Comparison of ENCODE assay signal across 9 cellular contexts in the genomic region with DNA sequence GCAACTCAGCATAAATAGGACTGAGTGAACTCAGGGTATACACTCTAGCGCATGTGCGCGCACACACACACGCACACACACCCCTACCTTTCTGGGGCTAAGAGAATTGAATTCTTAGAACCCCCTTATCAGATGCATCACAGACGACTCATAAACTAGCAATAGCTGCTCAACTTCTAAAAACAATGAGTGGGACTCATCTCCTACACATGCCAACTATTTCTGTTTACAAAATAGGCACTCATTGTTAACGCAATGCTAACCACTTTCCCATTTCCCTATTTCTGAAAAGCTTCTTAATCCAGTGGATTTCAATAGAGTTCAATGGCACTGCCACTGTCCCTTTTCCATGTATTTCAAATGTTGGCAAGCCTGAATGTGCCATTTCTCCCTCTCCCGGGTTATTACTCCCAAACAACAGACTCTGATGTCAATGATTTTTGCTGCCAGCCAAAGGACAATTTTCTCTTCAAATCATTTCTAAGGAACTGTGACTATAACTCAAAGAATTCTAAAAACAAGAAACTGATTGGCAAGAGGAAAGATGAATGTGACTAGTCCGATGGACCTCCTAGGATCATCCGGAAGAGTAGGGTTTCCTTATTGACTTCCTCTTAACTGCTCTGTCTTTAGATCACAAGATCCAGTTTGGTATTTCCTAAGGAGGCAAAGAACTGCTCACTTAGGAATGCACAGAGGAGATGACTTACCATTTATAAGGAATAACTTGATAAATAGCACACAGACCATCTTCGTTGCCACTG. TPM values are rescaled to one million over a fixed set of nuclear protein-coding genes. Genes with fewer than 3 reads are reported as not detected.
DNase-seq lines count a peak whose midpoint lies in the region; TF ChIP-seq lines count a peak whose summit lies in the region.
"Had no signal": no experiment of that assay in that cellular context is flagged by ENCODE, and none has a peak within 500 bp of the region (broad histone marks: within the 10 kb centered on the region; RNA-seq: fewer than 3 reads in every experiment).

No MANE protein-coding gene starts in this region.

- DNase-seq in SJSA1 (ENCODE audit: low read depth in 1 of 2, low spot score in 2 of 2) (peak; percentile 77 to 91), vagina (ENCODE audit: extremely low spot score in 2 of 2) (no peak), COLO668 (lab: John Stamatoyannopoulos, UW; ENCODE audit: unreplicated experiment) (no peak), GM20000 (ENCODE audit: low spot score) (no peak)
- DNase-seq in stimulated activated CD8-positive, alpha-beta memory T cell treated with anti-CD3 and anti-CD28 coated beads, Interleukin-7, amount 100 ng/mL, for 4 hours (ENCODE audit: low read depth in 2 of 2) = peak; percentile 71 to 73
- DNase-seq: pancreas had no signal

- H3K36me3 ChIP-seq in DOHH2 (ENCODE audit: control insufficient read depth, low read length) (peaks cover 96% of the 10 kb centered on the region), SJSA1 (no peaks in the 10 kb centered on the region), vagina (no peaks in the 10 kb centered on the region)
- H3K36me3 ChIP-seq: pancreas had no signal

- peaks cover 4% of the 10 kb centered on the region for H3K9me3 Mint-ChIP-seq in activated naive CD4-positive, alpha-beta T cell treated with anti-CD3 and anti-CD28 coated beads, Interleukin-2, amount 50 U/mL, for 24 hours

- intact Hi-C loops in vagina (cut with DNase I) = no loop called here

- peaks cover 11% of the 10 kb centered on the region for H4K20me1 ChIP-seq in DOHH2 (ENCODE audit: control insufficient read depth, insufficient read depth, low read depth, low read length)

- 0 out of 2 replicates have a peak overlapping the region, but pooled peaks have one; percentile 89 for H3K4me2 ChIP-seq in DOHH2 (ENCODE audit: low read length)

- peak overlapping the region; percentile 81 for H3K4me3 Mint-ChIP-seq in activated naive CD4-positive, alpha-beta T cell treated with anti-CD3 and anti-CD28 coated beads, Interleukin-2, amount 50 U/mL, for 24 hours

- peaks cover 52% of the 10 kb centered on the region for H3K36me3 Mint-ChIP-seq in activated naive CD4-positive, alpha-beta T cell treated with anti-CD3 and anti-CD28 coated beads, Interleukin-2, amount 50 U/mL, for 24 hours

- H3K27me3 Mint-ChIP-seq in activated naive CD4-positive, alpha-beta T cell treated with anti-CD3 and anti-CD28 coated beads, Interleukin-2, amount 50 U/mL, for 24 hours = no peaks in the 10 kb centered on the region

- no peak for TF ChIP-seq CTCF in DOHH2 (IDR thresholded peaks at IDR 0.05; ENCODE audit: low read depth, low read length, poor library complexity, severe bottlenecking)
- TF ChIP-seq CTCF in vagina (IDR thresholded peaks at IDR 0.05) = no peak
- no peak for TF ChIP-seq CTCF in GM20000 (IDR thresholded peaks at IDR 0.05; ENCODE audit: extremely low read depth, missing control alignments)

- TF ChIP-seq POLR2A in vagina (IDR thresholded peaks at IDR 0.05) = no peak

- no peaks in the 10 kb centered on the region for H3K9me3 ChIP-seq in DOHH2 (ENCODE audit: control insufficient read depth, insufficient read depth, low read length)
- no peaks in the 10 kb centered on the region for H3K9me3 ChIP-seq in SJSA1 (replicated peaks)
- no peaks in the 10 kb centered on the region for H3K9me3 ChIP-seq in vagina
- H3K9me3 ChIP-seq: pancreas had no signal

- H3K27me3 ChIP-seq in DOHH2 (ENCODE audit: control insufficient read depth, low read length) = no peaks in the 10 kb centered on the region
- H3K27me3 ChIP-seq in SJSA1 (replicated peaks) = no peaks in the 10 kb centered on the region
- no peaks in the 10 kb centered on the region for H3K27me3 ChIP-seq in layer of hippocampus (ENCODE audit: control insufficient read depth, insufficient read depth, low read length)
- H3K27me3 ChIP-seq in vagina = no peaks in the 10 kb centered on the region
- H3K27me3 ChIP-seq: pancreas had no signal

- peaks cover 99% of the 10 kb centered on the region for H3K4me1 Mint-ChIP-seq in activated naive CD4-positive, alpha-beta T cell treated with anti-CD3 and anti-CD28 coated beads, Interleukin-2, amount 50 U/mL, for 24 hours

- peaks cover 75% of the 10 kb centered on the region for H3K79me2 ChIP-seq in DOHH2 (ENCODE audit: control insufficient read depth, low read length)

- H3K9me2 ChIP-seq in DOHH2 (replicated peaks; ENCODE audit: control insufficient read depth, low read length) = no peaks in the 10 kb centered on the region

- H3K4me3 ChIP-seq in DOHH2 (ENCODE audit: low read length) = no peak overlapping the region
- no peak overlapping the region for H3K4me3 ChIP-seq in SJSA1
- H3K4me3 ChIP-seq in vagina = no peak overlapping the region
- H3K4me3 ChIP-seq: pancreas had no signal

- H3K4me1 ChIP-seq in DOHH2 (ENCODE audit: control insufficient read depth, low read length) (peaks cover 70% of the 10 kb centered on the region), SJSA1 (replicated peaks) (peaks cover 40% of the 10 kb centered on the region), vagina (peaks cover 21% of the 10 kb centered on the region)
- H3K4me1 ChIP-seq: pancreas had no signal

- H3F3A ChIP-seq in DOHH2 (ENCODE audit: control insufficient read depth, insufficient read depth) = peaks cover 3% of the 10 kb centered on the region; the same call in 1 of the 2 replicates

- peak overlapping the region; percentile 98 for H3K27ac Mint-ChIP-seq in activated naive CD4-positive, alpha-beta T cell treated with anti-CD3 and anti-CD28 coated beads, Interleukin-2, amount 50 U/mL, for 24 hours

- no peak overlapping the region for H3K27ac ChIP-seq in DOHH2 (ENCODE audit: low read depth, low read length)
- H3K27ac ChIP-seq in SJSA1 = peak overlapping the region; percentile 99
- peak overlapping the region; percentile 32 for H3K27ac ChIP-seq in layer of hippocampus (ENCODE audit: low read depth, low read length)
- no peak overlapping the region for H3K27ac ChIP-seq in vagina
- H3K27ac ChIP-seq: pancreas had no signal

RNA-seq across cellular contexts. Expression of a gene that starts 48.8 kb away (rescaled TPM):
- 9.7 and 15.6 TPM in 2 replicates for total RNA-seq in SJSA1 (2014; rRNA removed; shearing (Covaris generic))
- total RNA-seq in vagina = 44.7 TPM

Comparison
In these comparisons a context has a peak if more than half of its experiments do, and no peak if none do; other contexts are left out.
1. H3K27ac ChIP-seq: peak in SJSA1 (single experiment) and layer of hippocampus (single experiment); none in DOHH2 (single experiment) and vagina (single experiment).
2. DNase-seq: peak in SJSA1 (2 of 2) and stimulated activated CD8-positive, alpha-beta memory T cell treated with anti-CD3 and anti-CD28 coated beads, Interleukin-7, amount 100 ng/mL, for 4 hours (2 of 2); none in vagina (0 of 2), COLO668 (single experiment) and GM20000 (single experiment).